Comparison of ENCODE assay signal across 17 cellular contexts in genomic region chr4:39410415-39410814, GRCh38. TPM values are rescaled to one million over a fixed set of nuclear protein-coding genes. Genes with fewer than 3 reads are reported as not detected.
DNase-seq lines count a peak whose midpoint lies in the region; ATAC-seq and TF ChIP-seq lines count a peak whose summit lies in the region.
"Had no signal": no experiment of that assay in that cellular context is flagged by ENCODE, and none has a peak within 500 bp of the region (broad histone marks: within the 10 kb centered on the region; RNA-seq: fewer than 3 reads in every experiment).

No MANE protein-coding gene starts in this region.

- H3K79me2 ChIP-seq in OCI-LY3 (ENCODE audit: low read length) (no peaks in the 10 kb centered on the region), osteoblast (ENCODE audit: insufficient read depth, low read length) (no peaks in the 10 kb centered on the region)

- H3K36me3 ChIP-seq in OCI-LY3 (replicated peaks; ENCODE audit: low read depth, low read length) (no peaks in the 10 kb centered on the region), osteoblast (ENCODE audit: insufficient read depth, low read length) (no peaks in the 10 kb centered on the region)

- ATAC-seq in esophagus mucosa (no peak), HG03469 (IDR thresholded peaks at IDR 0.05; ENCODE audit: unreplicated experiment) (no peak), GM19397 (IDR thresholded peaks at IDR 0.05; ENCODE audit: unreplicated experiment) (no peak)
- ATAC-seq: activated CD8-positive, alpha-beta T cell treated with anti-CD3 and anti-CD28 coated beads for 36 hours had no signal

- H3K27me3 ChIP-seq in OCI-LY3 (ENCODE audit: low read depth, low read length) (peaks cover 4% of the 10 kb centered on the region; the same call in 1 of the 2 replicates), osteoblast (ENCODE audit: insufficient read depth, low read length) (no peaks in the 10 kb centered on the region)

- H3K4me3 ChIP-seq in OCI-LY3 (ENCODE audit: low read length) (peak overlapping the region; percentile 67), epithelial cell of proximal tubule (ENCODE audit: low read depth, low read length) (no peak overlapping the region), osteoblast (ENCODE audit: insufficient read depth, low read length) (no peak overlapping the region)

- TF ChIP-seq CTCF in OCI-LY3 (IDR thresholded peaks at IDR 0.05; ENCODE audit: low read depth, low read length) (peak; percentile 45), epithelial cell of proximal tubule (conservative IDR thresholded peaks at IDR 0.05; ENCODE audit: low read depth, low read length) (peak; percentile 42), osteoblast (IDR thresholded peaks at IDR 0.05; ENCODE audit: extremely low read depth, low read depth, low read length) (peak; percentile 43)

- peak overlapping the region; percentile 31; the same call in 1 of the 2 replicates for H3K9ac ChIP-seq in OCI-LY3 (ENCODE audit: low read length)

- H3K4me2 ChIP-seq in OCI-LY3 (ENCODE audit: low read length) (peak overlapping the region; percentile 62), osteoblast (ENCODE audit: insufficient read depth, low read length) (peak overlapping the region; percentile 58)

- no peaks in the 10 kb centered on the region for H4K20me1 ChIP-seq in OCI-LY3 (ENCODE audit: insufficient read depth, low read length)
- no peaks in the 10 kb centered on the region for H4K20me1 ChIP-seq in osteoblast (ENCODE audit: insufficient read depth, low read length)

- DNase-seq in ELR (ENCODE audit: low read depth): peak; percentile 46
- DNase-seq in epithelial cell of proximal tubule (ENCODE audit: low read depth): no peak
- DNase-seq in osteoblast (ENCODE audit: insufficient read length, low spot score, missing footprints): peak; percentile 72
- no peak for DNase-seq in SHP77 treated with DMSO at 0.1 percent for 48 hours (lab: John Stamatoyannopoulos, UW)
- DNase-seq: activated CD8-positive, alpha-beta T cell treated with anti-CD3 and anti-CD28 coated beads for 36 hours; activated naive CD4-positive, alpha-beta T cell treated with anti-CD3 and anti-CD28 coated beads for 36 hours; Calu3; H9; hypothalamus; mesendoderm; NCI-H2081 treated with DMSO at 0.1 percent for 48 hours; retina; T-helper 9 cell had no signal

- H2AFZ ChIP-seq in OCI-LY3 (ENCODE audit: low read depth, low read length) (peak overlapping the region; percentile 76), osteoblast (ENCODE audit: low read length) (peak overlapping the region; percentile 83)

- 0 out of 2 replicates have a peak, but pooled peaks cover 5% of the 10 kb centered on the region for H3K4me1 ChIP-seq in OCI-LY3 (ENCODE audit: low read length)
- H3K4me1 ChIP-seq in osteoblast (ENCODE audit: insufficient read depth, low read length): peaks cover 3% of the 10 kb centered on the region

- no peak overlapping the region for H3K27ac ChIP-seq in OCI-LY3 (ENCODE audit: low read length)
- H3K27ac ChIP-seq in osteoblast (ENCODE audit: low read depth, low read length): no peak overlapping the region

- H3K9me3 ChIP-seq in OCI-LY3 (ENCODE audit: insufficient read depth, low read length) (no peaks in the 10 kb centered on the region), osteoblast (ENCODE audit: low read depth, low read length) (no peaks in the 10 kb centered on the region)

RNA-seq across cellular contexts. Expression of gene KLB, which starts 3.7 kb away (rescaled TPM):
- total RNA-seq in epithelial cell of proximal tubule (not detected in 2 replicates), osteoblast (not detected in 2 replicates), esophagus mucosa (0.32 TPM)
- total RNA-seq: activated CD8-positive, alpha-beta T cell treated with anti-CD3 and anti-CD28 coated beads for 36 hours; activated naive CD4-positive, alpha-beta T cell treated with anti-CD3 and anti-CD28 coated beads for 36 hours had no signal

RNA-seq across cellular contexts. Expression of gene RFC1, which starts 44.3 kb away (rescaled TPM):
- total RNA-seq in epithelial cell of proximal tubule (31.6 and 39.6 TPM in 2 replicates), osteoblast (49.9 and 54.5 TPM in 2 replicates), esophagus mucosa (30.5 TPM)

RNA-seq across cellular contexts. Expression of gene RPL9, which starts 48.3 kb away (rescaled TPM):
- total RNA-seq in epithelial cell of proximal tubule: 3,007 and 3,128 TPM in 2 replicates
- total RNA-seq in osteoblast: 1,561 and 1,800 TPM in 2 replicates
- total RNA-seq in esophagus mucosa: 1,488 TPM

RNA-seq across cellular contexts. Expression of gene LIAS, which starts 48.4 kb away (rescaled TPM):
- 10.9 and 13.5 TPM in 2 replicates for total RNA-seq in epithelial cell of proximal tubule
- total RNA-seq in osteoblast: 8.7 and 11.2 TPM in 2 replicates
- total RNA-seq in esophagus mucosa: 13.7 TPM

Comparison
In these comparisons a context has a peak if more than half of its experiments do, and no peak if none do; other contexts are left out.
1. DNase-seq: peak in ELR (single experiment) and osteoblast (single experiment); none in epithelial cell of proximal tubule (single experiment) and SHP77 treated with DMSO at 0.1 percent for 48 hours (single experiment).
2. Peak in every context shown above with its lines, with median percentiles within 50 percentile points of each other: CTCF ChIP-seq.